In the genomic region with DNA sequence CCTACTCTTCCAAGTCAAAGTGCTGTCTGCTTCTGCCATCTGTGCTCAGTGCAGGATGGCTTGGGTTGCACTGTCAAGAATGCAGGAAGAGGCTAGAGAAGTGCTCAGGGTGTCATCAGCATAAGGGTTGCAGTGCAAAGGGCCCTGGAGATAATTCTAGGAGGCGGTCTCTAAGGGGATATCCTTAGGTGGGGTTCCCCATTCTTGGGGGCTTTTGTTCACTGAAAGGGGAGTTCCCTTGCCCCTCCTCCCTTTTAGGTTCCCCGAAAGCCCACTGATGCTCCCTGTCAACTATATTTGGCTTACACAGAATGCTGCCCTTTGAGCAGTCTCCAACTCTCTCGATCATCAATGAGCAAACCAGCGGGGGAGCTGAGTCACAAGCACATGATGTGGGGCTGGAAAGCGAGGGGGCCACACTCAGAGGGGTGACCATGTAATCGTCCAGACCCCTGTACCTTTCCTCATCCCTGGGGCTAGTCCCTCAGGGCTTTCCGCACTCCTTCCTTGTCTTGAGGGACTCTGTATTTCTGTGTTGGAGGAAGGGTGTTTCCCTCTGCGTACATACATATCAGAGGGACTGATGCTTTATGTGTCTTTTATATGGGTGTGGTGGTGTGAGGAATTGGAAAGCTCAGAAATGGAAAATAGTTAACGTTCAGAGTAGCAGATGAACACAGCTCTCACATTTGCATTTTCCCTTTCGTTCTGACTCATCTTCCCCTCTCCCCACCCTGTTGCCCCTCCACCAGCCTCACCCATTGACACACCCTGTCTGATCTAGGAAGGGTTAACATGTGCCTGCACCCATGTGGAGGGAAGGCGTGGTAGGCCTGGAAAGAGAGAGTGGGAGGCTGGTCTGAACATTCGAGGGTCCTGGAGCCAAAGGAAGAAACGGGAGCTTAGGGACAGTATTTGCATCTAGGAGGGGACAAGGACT, we compare ENCODE assay signal across 11 cellular contexts. TPM values are rescaled to one million over a fixed set of nuclear protein-coding genes. Genes with fewer than 3 reads are reported as not detected.
DNase-seq lines count a peak whose midpoint lies in the region; ATAC-seq, FAIRE-seq and TF ChIP-seq lines count a peak whose summit lies in the region.
"Had no signal": no experiment of that assay in that cellular context is flagged by ENCODE, and none has a peak within 500 bp of the region (broad histone marks: within the 10 kb centered on the region; RNA-seq: fewer than 3 reads in every experiment).

No MANE protein-coding gene starts in this region.

- FAIRE-seq in GM19239 (lab: Jason Lieb, UNC) (peak; percentile 99), GM12878 (lab: Jason Lieb, UNC) (peak; percentile 91)

- RAD21 ChIA-PET in GM12878 (lab: Charles Lee; ENCODE audit: unreplicated experiment): interaction anchor here (0.7 to 6.3 kb wide), 7 partner anchors 12 to 220 kb away, joined by 3 to 430 read pairs (median 4); a partner anchor contains a TSS

- H4K20me1 ChIP-seq in PC-3 (ENCODE audit: low read length) (no peaks in the 10 kb centered on the region), GM12878 (ENCODE audit: control insufficient read depth, insufficient read depth) (no peaks in the 10 kb centered on the region)

- intact Hi-C loops in CD4-positive, alpha-beta T cell (cut with DNase I, micrococcal nuclease): loop anchor here in 1 of 2 experiments (10.0 kb wide), 1 partner anchor 446 kb away; a partner anchor contains a TSS
- intact Hi-C loops in PC-3 (cut with micrococcal nuclease): loop anchor here (10.0 kb wide), 1 partner anchor 224 kb away; a partner anchor contains a TSS
- intact Hi-C loops in GM12878 (cut with micrococcal nuclease; ENCODE audit: unreplicated experiment): loop anchor here (1.0 to 5.0 kb wide), 2 partner anchors 9 to 191 kb away; a partner anchor contains a TSS

- peaks cover 48% of the 10 kb centered on the region for H3K4me1 Mint-ChIP-seq in CD4-positive, alpha-beta T cell (ENCODE audit: low read depth)

- peak overlapping the region; percentile 89 for H3K27ac Mint-ChIP-seq in CD4-positive, alpha-beta T cell

- H3K4me3 Mint-ChIP-seq in CD4-positive, alpha-beta T cell: peak overlapping the region; percentile 67

- no peaks in the 10 kb centered on the region for H3K36me3 ChIP-seq in PC-3 (ENCODE audit: low read depth, low read length)
- no peaks in the 10 kb centered on the region; a peak in 1 of 4 replicates for H3K36me3 ChIP-seq in GM12878 (ENCODE audit: control insufficient read depth in 2 of 2, insufficient read depth in 2 of 2, low read length in 1 of 2)
- H3K36me3 ChIP-seq: lower lobe of right lung, SJCRH30 had no signal

- no peak for DNase-seq in CD4-positive, alpha-beta T cell
- DNase-seq in GM19239 (ENCODE audit: insufficient read length, low spot score): no peak
- no peak for DNase-seq in PC-3
- DNase-seq in GM12878 (ENCODE audit: low read depth, low spot score): peak; percentile 94
- no peak for DNase-seq in cerebellum (ENCODE audit: low spot score)
- no peak for DNase-seq in NCI-H774 (lab: John Stamatoyannopoulos, UW)
- no peak for DNase-seq in Kasumi-1 (lab: John Stamatoyannopoulos, UW)
- DNase-seq: Caco-2, lower lobe of right lung, SJCRH30 had no signal

- in situ Hi-C loops in GM12878 (cut with MboI): no loop called here

- CTCF ChIA-PET in CD4-positive, alpha-beta T cell (lab: Charles Lee): interaction anchor here (1.1 kb wide), 1 partner anchor 9 kb away, joined by 3 read pairs; no protein-coding TSS in a partner anchor
- CTCF ChIA-PET in PC-3 (lab: Charles Lee) (no interaction called here), GM12878 (lab: Yijun Ruan, JAX) (interaction anchor here (0.7 to 7.3 kb wide), 3 partner anchors 9 to 30 kb away, joined by 3 to 271 read pairs (median 77); no protein-coding TSS in a partner anchor)

- H3K4me1 ChIP-seq in PC-3 (ENCODE audit: insufficient read depth, low read length) (peaks cover 7% of the 10 kb centered on the region; the same call in 1 of the 2 replicates), GM12878 (ENCODE audit: control insufficient read depth, insufficient read depth, low read length) (peaks cover 43% of the 10 kb centered on the region)

- H3K27me3 Mint-ChIP-seq in CD4-positive, alpha-beta T cell: no peaks in the 10 kb centered on the region

- peak; percentile 69 for TF ChIP-seq POLR2A in GM12878 (IDR thresholded peaks at IDR 0.05; ENCODE audit: low read depth, low read length)

- H3K9me3 ChIP-seq in CD4-positive, alpha-beta T cell (ENCODE audit: control insufficient read depth, low read length): no peaks in the 10 kb centered on the region
- H3K9me3 ChIP-seq in PC-3 (ENCODE audit: low read length): no peaks in the 10 kb centered on the region
- H3K9me3 ChIP-seq in GM12878 (replicated peaks; ENCODE audit: control insufficient read depth, insufficient read depth, low read length): no peaks in the 10 kb centered on the region
- H3K9me3 ChIP-seq: Caco-2, lower lobe of right lung, SJCRH30 had no signal

- no peaks in the 10 kb centered on the region for H3K36me3 Mint-ChIP-seq in CD4-positive, alpha-beta T cell (ENCODE audit: low read depth)

- H3K79me2 ChIP-seq in PC-3 (ENCODE audit: low read length) (peaks cover 8% of the 10 kb centered on the region; the same call in 1 of the 2 replicates), GM12878 (ENCODE audit: control insufficient read depth, insufficient read depth, low read length) (peaks cover 39% of the 10 kb centered on the region)

- ATAC-seq in CD4-positive, alpha-beta T cell (ENCODE audit: poor library complexity): peak; percentile 13
- ATAC-seq in PC-3 (peak; percentile 59), GM12878 (peak; percentile 56), HG02981 (IDR thresholded peaks at IDR 0.05; ENCODE audit: unreplicated experiment) (no peak)
- ATAC-seq: lower lobe of right lung had no signal

- no peaks in the 10 kb centered on the region for H3F3A ChIP-seq in PC-3 (ENCODE audit: low read length, unreplicated experiment)

- WGBS in GM12878 (ENCODE audit: insufficient coverage, insufficient replicate concordance, low lambda C conversion rate, missing lambda C conversion rate): 2% methylated on average over 13 of the region's 13 CpGs

- 0 out of 2 replicates have a peak overlapping the region, but pooled peaks have one; percentile 6 for H3K4me2 ChIP-seq in PC-3 (ENCODE audit: low read length)
- H3K4me2 ChIP-seq in GM12878 (ENCODE audit: control insufficient read depth, insufficient read depth): peak overlapping the region; percentile 96

- H3K9me2 ChIP-seq in PC-3 (replicated peaks; ENCODE audit: low read length): no peaks in the 10 kb centered on the region

- peak; percentile 70 to 92 for TF ChIP-seq EP300 in GM12878 (IDR thresholded peaks at IDR 0.05; ENCODE audit: borderline replicate concordance in 1 of 2, control insufficient read depth in 1 of 2, low read depth in 2 of 2, low read length in 2 of 2)

- H3K9ac ChIP-seq in PC-3 (ENCODE audit: low read length) (no peak overlapping the region), GM12878 (ENCODE audit: control insufficient read depth, insufficient read depth, low read length) (peak overlapping the region; percentile 81)

- H3K4me3 ChIP-seq in PC-3 (ENCODE audit: low read length): no peak overlapping the region
- peak overlapping the region; percentile 43 for H3K4me3 ChIP-seq in GM12878
- H3K4me3 ChIP-seq: lower lobe of right lung, SJCRH30 had no signal

- POLR2A ChIA-PET in CD4-positive, alpha-beta T cell (lab: Charles Lee): interaction anchor here (0.6 to 6.3 kb wide), 3 partner anchors 9 to 819 kb away, joined by 3 to 63 read pairs (median 3); a partner anchor contains a TSS
- POLR2A ChIA-PET in PC-3 (lab: Charles Lee; ENCODE audit: unreplicated experiment): interaction anchor here (0.6 kb wide), 1 partner anchor 120 kb away, joined by 3 read pairs; no protein-coding TSS in a partner anchor
- POLR2A ChIA-PET in GM12878 (lab: Charles Lee): interaction anchor here (0.8 to 12.1 kb wide), 9 partner anchors 12 to 429 kb away, joined by 3 to 516 read pairs (median 5); a partner anchor contains a TSS

- H3K27ac ChIP-seq in CD4-positive, alpha-beta T cell (ENCODE audit: low read depth, low read length): no peak overlapping the region
- H3K27ac ChIP-seq in PC-3 (ENCODE audit: low read length) (no peak overlapping the region), GM12878 (ENCODE audit: control insufficient read depth, insufficient read depth) (peak overlapping the region; percentile 95)
- H3K27ac ChIP-seq: lower lobe of right lung, SJCRH30 had no signal

- no peak for TF ChIP-seq CTCF in CD4-positive, alpha-beta T cell (IDR thresholded peaks at IDR 0.05)
- no peak for TF ChIP-seq CTCF in PC-3 (conservative IDR thresholded peaks at IDR 0.05; ENCODE audit: low read depth, low read length)
- TF ChIP-seq CTCF in GM12878 (IDR thresholded peaks at IDR 0.05 in 2 of 3, conservative IDR thresholded peaks at IDR 0.05 in 1 of 3; ENCODE audit: control insufficient read depth in 2 of 3, extremely low read depth in 1 of 3, insufficient read depth in 1 of 3, low read depth in 3 of 3, low read length in 3 of 3): no peak

- TF ChIP-seq RAD21 in GM12878 (IDR thresholded peaks at IDR 0.05; ENCODE audit: insufficient read depth, low read depth, low read length): no peak

- H3K9me3 Mint-ChIP-seq in CD4-positive, alpha-beta T cell: no peaks in the 10 kb centered on the region

- SMC1A ChIA-PET in GM12878 (lab: Charles Lee; ENCODE audit: uncharacterized antibody, unreplicated experiment): interaction anchor here (0.6 to 6.3 kb wide), 3 partner anchors 13 to 219 kb away, joined by 3 to 375 read pairs (median 4); a partner anchor contains a TSS

- no TSS peak for BruUV-seq in PC-3 (replicated peaks; lab: Mats Ljungman, UMichigan)
- no TSS peak for BruUV-seq in GM12878 (replicated peaks; lab: Mats Ljungman, UMichigan)

- no peaks in the 10 kb centered on the region for H3K27me3 ChIP-seq in CD4-positive, alpha-beta T cell (ENCODE audit: control insufficient read depth, insufficient read depth, low read length)
- H3K27me3 ChIP-seq in PC-3 (ENCODE audit: low read length) (no peaks in the 10 kb centered on the region), GM12878 (replicated peaks in 1 of 2; ENCODE audit: control insufficient read depth in 2 of 2, insufficient read depth in 2 of 2, low read length in 1 of 2) (no peaks in the 10 kb centered on the region)
- H3K27me3 ChIP-seq: SJCRH30 had no signal

- H2AFZ ChIP-seq in PC-3 (ENCODE audit: low read length) (no peak overlapping the region), GM12878 (ENCODE audit: control insufficient read depth, low read depth, low read length) (peak overlapping the region; percentile 34)

RNA-seq across cellular contexts. Expression of a gene that starts 6.7 kb away (rescaled TPM):
- 1 to 10 TPM; 2.2 to 3.3 TPM for total RNA-seq in CD4-positive, alpha-beta T cell
- not detected in 2 replicates for total RNA-seq in PC-3 (2014; rRNA removed)
- 41.3 and 46.9 TPM in 2 replicates for total RNA-seq in GM12878 (2013; cell fraction: nucleolus; rRNA removed)
- 11.0 and 13.9 TPM in 2 replicates for total RNA-seq in GM12878 (2014; rRNA removed)
- total RNA-seq in GM12878 (2014; rRNA removed; fragmentation: Illumina TruSeq; extraction: Trizol): 11.0 and 11.4 TPM in 2 replicates
- total RNA-seq in GM12878 (2021): 45.6 and 46.7 TPM in 2 replicates
- 7.2 TPM for polyA plus RNA-seq in GM12878 (2011; ENCODE audit: low read depth)
- 10.2 and 18.2 TPM in 2 replicates for polyA plus RNA-seq in GM12878 (2011; rRNA removed)
- polyA plus RNA-seq in GM12878 (2011; cell fraction: cytosol; rRNA removed): 15.1 and 26.3 TPM in 2 replicates
- polyA plus RNA-seq in GM12878 (2011; cell fraction: nucleus; rRNA removed): 78.5 and 107 TPM in 2 replicates
- 22.0 and 36.4 TPM in 2 replicates for polyA plus RNA-seq in GM12878 (2012)
- 6.2 and 13.2 TPM in 2 replicates for polyA plus RNA-seq in GM12878 (2014; fragmentation: Illumina TruSeq; extraction: Trizol)
- polyA plus RNA-seq in GM12878 (2014; fragmentation: Nextera tagmentation; extraction: Ambion mirVana): 1 to 10 TPM; 1.0 to 3.6 TPM
- polyA plus RNA-seq in GM12878 (2014; rRNA removed): 34.7 and 36.7 TPM in 2 replicates
- 10 to 100 TPM; 32.4 to 36.4 TPM for polyA plus RNA-seq in GM12878 (2016; fragmentation: Nextera tagmentation; extraction: Ambion mirVana)
- 6.7 and 12.7 TPM in 2 replicates for polyA minus RNA-seq in GM12878 (2011; rRNA and poly(A)+ RNA removed)
- polyA minus RNA-seq in GM12878 (2011; cell fraction: cytosol; rRNA and poly(A)+ RNA removed): 8.8 and 10.2 TPM in 2 replicates
- polyA minus RNA-seq in GM12878 (2011; cell fraction: nucleus; rRNA and poly(A)+ RNA removed): 17.0 and 21.9 TPM in 2 replicates
- not detected for total RNA-seq in cerebellum
- total RNA-seq: Caco-2, SJCRH30 had no signal

RNA-seq across cellular contexts. Expression of a gene that starts 6.7 kb away (rescaled TPM):
- 10 to 100 TPM; 59.4 to 59.7 TPM for total RNA-seq in CD4-positive, alpha-beta T cell
- total RNA-seq in PC-3 (2014; rRNA removed): 10.8 and 23.4 TPM in 2 replicates
- 27.0 and 31.3 TPM in 2 replicates for total RNA-seq in GM12878 (2013; cell fraction: nucleolus; rRNA removed)
- 5.3 and 7.8 TPM in 2 replicates for total RNA-seq in GM12878 (2014; rRNA removed)
- total RNA-seq in GM12878 (2014; rRNA removed; fragmentation: Illumina TruSeq; extraction: Trizol): 3.8 and 3.9 TPM in 2 replicates
- 35.3 and 35.6 TPM in 2 replicates for total RNA-seq in GM12878 (2021)
- 15.0 TPM for polyA plus RNA-seq in GM12878 (2011; ENCODE audit: low read depth)
- 6.8 and 14.9 TPM in 2 replicates for polyA plus RNA-seq in GM12878 (2011; rRNA removed)
- 19.6 and 23.0 TPM in 2 replicates for polyA plus RNA-seq in GM12878 (2011; cell fraction: cytosol; rRNA removed)
- polyA plus RNA-seq in GM12878 (2011; cell fraction: nucleus; rRNA removed): 112 and 185 TPM in 2 replicates
- 29.0 and 37.1 TPM in 2 replicates for polyA plus RNA-seq in GM12878 (2012)
- polyA plus RNA-seq in GM12878 (2014; fragmentation: Illumina TruSeq; extraction: Trizol): 7.6 and 14.7 TPM in 2 replicates
- polyA plus RNA-seq in GM12878 (2014; fragmentation: Nextera tagmentation; extraction: Ambion mirVana): under 1 TPM; 0.71 to 0.91 TPM
- 21.9 and 23.0 TPM in 2 replicates for polyA plus RNA-seq in GM12878 (2014; rRNA removed)
- polyA plus RNA-seq in GM12878 (2016; fragmentation: Nextera tagmentation; extraction: Ambion mirVana): 1 to 10 TPM; 4.0 to 4.1 TPM
- 8.0 and 8.4 TPM in 2 replicates for polyA minus RNA-seq in GM12878 (2011; rRNA and poly(A)+ RNA removed)
- 6.1 and 10.9 TPM in 2 replicates for polyA minus RNA-seq in GM12878 (2011; cell fraction: cytosol; rRNA and poly(A)+ RNA removed)
- 10.0 and 17.1 TPM in 2 replicates for polyA minus RNA-seq in GM12878 (2011; cell fraction: nucleus; rRNA and poly(A)+ RNA removed)
- total RNA-seq in cerebellum: 7.1 TPM

RNA-seq across cellular contexts. Expression of a gene that starts 31.2 kb away (rescaled TPM):
- total RNA-seq in CD4-positive, alpha-beta T cell: 10 to 100 TPM; 40.3 to 43.1 TPM
- total RNA-seq in PC-3 (2014; rRNA removed) (0.81 and 9.3 TPM in 2 replicates), GM12878 (2014; rRNA removed) (27.2 and 28.7 TPM in 2 replicates), GM12878 (2014; rRNA removed; fragmentation: Illumina TruSeq; extraction: Trizol) (8.3 and 9.1 TPM in 2 replicates), GM12878 (2021) (35.3 and 41.7 TPM in 2 replicates), cerebellum (1.3 TPM)
- total RNA-seq in GM12878 (2013; cell fraction: nucleolus; rRNA removed): 16.2 and 19.9 TPM in 2 replicates
- polyA plus RNA-seq in GM12878 (2011; ENCODE audit: low read depth): 11.1 TPM
- polyA plus RNA-seq in GM12878 (2011; rRNA removed) (10.1 and 22.4 TPM in 2 replicates), GM12878 (2014; fragmentation: Illumina TruSeq; extraction: Trizol) (5.9 and 8.7 TPM in 2 replicates), GM12878 (2014; fragmentation: Nextera tagmentation; extraction: Ambion mirVana) (10 to 100 TPM in 1 of 2 experiments, 1 to 10 TPM in 1; 2.5 to 11.9 TPM), GM12878 (2014; rRNA removed) (39.9 and 47.9 TPM in 2 replicates), GM12878 (2016; fragmentation: Nextera tagmentation; extraction: Ambion mirVana) (10 to 100 TPM; 36.4 to 36.8 TPM)
- polyA plus RNA-seq in GM12878 (2011; cell fraction: cytosol; rRNA removed): 46.7 and 55.5 TPM in 2 replicates
- polyA plus RNA-seq in GM12878 (2011; cell fraction: nucleus; rRNA removed): 75.6 and 89.2 TPM in 2 replicates
- 30.0 and 41.7 TPM in 2 replicates for polyA plus RNA-seq in GM12878 (2012)
- polyA minus RNA-seq in GM12878 (2011; rRNA and poly(A)+ RNA removed): 7.2 and 17.9 TPM in 2 replicates
- 9.4 and 12.4 TPM in 2 replicates for polyA minus RNA-seq in GM12878 (2011; cell fraction: cytosol; rRNA and poly(A)+ RNA removed)
- polyA minus RNA-seq in GM12878 (2011; cell fraction: nucleus; rRNA and poly(A)+ RNA removed): 11.1 and 12.0 TPM in 2 replicates

RNA-seq across cellular contexts. Expression of a gene that starts 34.2 kb away (rescaled TPM):
- 10 to 100 TPM; 74.6 to 85.8 TPM for total RNA-seq in CD4-positive, alpha-beta T cell
- 7.8 and 16.4 TPM in 2 replicates for total RNA-seq in PC-3 (2014; rRNA removed)
- total RNA-seq in GM12878 (2013; cell fraction: nucleolus; rRNA removed): 13.8 and 17.3 TPM in 2 replicates
- total RNA-seq in GM12878 (2014; rRNA removed): 9.4 and 14.0 TPM in 2 replicates
- 7.9 and 9.3 TPM in 2 replicates for total RNA-seq in GM12878 (2014; rRNA removed; fragmentation: Illumina TruSeq; extraction: Trizol)
- total RNA-seq in GM12878 (2021): 13.0 and 16.4 TPM in 2 replicates
- 14.2 TPM for polyA plus RNA-seq in GM12878 (2011; ENCODE audit: low read depth)
- 11.8 and 16.2 TPM in 2 replicates for polyA plus RNA-seq in GM12878 (2011; rRNA removed)
- polyA plus RNA-seq in GM12878 (2011; cell fraction: cytosol; rRNA removed): 20.8 and 27.3 TPM in 2 replicates
- polyA plus RNA-seq in GM12878 (2011; cell fraction: nucleus; rRNA removed): 93.8 and 102 TPM in 2 replicates
- 18.6 and 26.0 TPM in 2 replicates for polyA plus RNA-seq in GM12878 (2012)
- 9.6 and 13.4 TPM in 2 replicates for polyA plus RNA-seq in GM12878 (2014; fragmentation: Illumina TruSeq; extraction: Trizol)
- 10 to 100 TPM in 1 of 2 experiments, 1 to 10 TPM in 1; 9.6 to 13.7 TPM for polyA plus RNA-seq in GM12878 (2014; fragmentation: Nextera tagmentation; extraction: Ambion mirVana)
- 21.6 and 22.1 TPM in 2 replicates for polyA plus RNA-seq in GM12878 (2014; rRNA removed)
- polyA plus RNA-seq in GM12878 (2016; fragmentation: Nextera tagmentation; extraction: Ambion mirVana): 10 to 100 TPM; 17.1 to 17.4 TPM
- 12.8 and 16.6 TPM in 2 replicates for polyA minus RNA-seq in GM12878 (2011; rRNA and poly(A)+ RNA removed)
- polyA minus RNA-seq in GM12878 (2011; cell fraction: cytosol; rRNA and poly(A)+ RNA removed): 8.8 and 10.0 TPM in 2 replicates
- 14.4 and 23.5 TPM in 2 replicates for polyA minus RNA-seq in GM12878 (2011; cell fraction: nucleus; rRNA and poly(A)+ RNA removed)
- 8.6 TPM for total RNA-seq in cerebellum

RNA-seq across cellular contexts. Expression of a gene that starts 34.4 kb away (rescaled TPM):
- total RNA-seq in CD4-positive, alpha-beta T cell: 1 to 10 TPM; 7.3 to 9.4 TPM
- total RNA-seq in PC-3 (2014; rRNA removed) (34.3 and 42.9 TPM in 2 replicates), GM12878 (2014; rRNA removed) (37.8 and 39.4 TPM in 2 replicates), GM12878 (2014; rRNA removed; fragmentation: Illumina TruSeq; extraction: Trizol) (34.3 and 34.7 TPM in 2 replicates), GM12878 (2021) (35.6 and 42.9 TPM in 2 replicates), cerebellum (11.3 TPM)
- 2.8 and 4.2 TPM in 2 replicates for total RNA-seq in GM12878 (2013; cell fraction: nucleolus; rRNA removed)
- polyA plus RNA-seq in GM12878 (2011; ENCODE audit: low read depth): 6.0 TPM
- polyA plus RNA-seq in GM12878 (2011; rRNA removed) (10.5 and 14.4 TPM in 2 replicates), GM12878 (2014; fragmentation: Illumina TruSeq; extraction: Trizol) (29.9 and 35.1 TPM in 2 replicates), GM12878 (2014; fragmentation: Nextera tagmentation; extraction: Ambion mirVana) (100 to 1,000 TPM; 143 to 178 TPM), GM12878 (2014; rRNA removed) (32.3 and 44.0 TPM in 2 replicates), GM12878 (2016; fragmentation: Nextera tagmentation; extraction: Ambion mirVana) (10 to 100 TPM; 62.6 to 66.7 TPM)
- 23.6 and 28.8 TPM in 2 replicates for polyA plus RNA-seq in GM12878 (2011; cell fraction: cytosol; rRNA removed)
- polyA plus RNA-seq in GM12878 (2011; cell fraction: nucleus; rRNA removed): 14.0 and 17.6 TPM in 2 replicates
- polyA plus RNA-seq in GM12878 (2012): 35.0 and 36.0 TPM in 2 replicates
- 9.1 and 21.3 TPM in 2 replicates for polyA minus RNA-seq in GM12878 (2011; rRNA and poly(A)+ RNA removed)
- 4.5 and 4.8 TPM in 2 replicates for polyA minus RNA-seq in GM12878 (2011; cell fraction: cytosol; rRNA and poly(A)+ RNA removed)
- 3.5 and 3.9 TPM in 2 replicates for polyA minus RNA-seq in GM12878 (2011; cell fraction: nucleus; rRNA and poly(A)+ RNA removed)
